In genomic region chr10:30346135-30346534, GRCh38 we compare ENCODE assay signal across 23 cellular contexts. TPM values are rescaled to one million over a fixed set of nuclear protein-coding genes. Genes with fewer than 3 reads are reported as not detected.
DNase-seq lines count a peak whose midpoint lies in the region; ATAC-seq, FAIRE-seq and TF ChIP-seq lines count a peak whose summit lies in the region.
"Had no signal": no experiment of that assay in that cellular context is flagged by ENCODE, and none has a peak within 500 bp of the region (broad histone marks: within the 10 kb centered on the region; RNA-seq: fewer than 3 reads in every experiment).

No MANE protein-coding gene starts in this region.

- WGBS in HepG2 (ENCODE audit: low lambda C conversion rate), result 50% methylated on average over 1 of the region's 1 CpG
- WGBS in right lobe of liver (ENCODE audit: insufficient coverage, low coverage, low lambda C conversion rate, missing lambda C conversion rate), result 17% methylated on average over 1 of the region's 1 CpG
- 74% methylated on average over 1 of the region's 1 CpG for WGBS in hepatocyte (ENCODE audit: low lambda C conversion rate, missing lambda C conversion rate)

- H3K4me1 ChIP-seq in HepG2 (ENCODE audit: insufficient read depth, low read length) (peaks cover 48% of the 10 kb centered on the region), right lobe of liver (peaks cover 0 to 16% (median 6%) of the 10 kb centered on the region in 4 donors), hepatocyte (ENCODE audit: insufficient read depth) (peaks cover 12% of the 10 kb centered on the region)

- H3K4me3 Mint-ChIP-seq in stimulated activated effector memory CD8-positive, alpha-beta T cell treated with anti-CD3 and anti-CD28 coated beads, Interleukin-12 subunit alpha, Interleukin-12 subunit beta, amount 100 ng/mL, for 72 hours, result peak overlapping the region; percentile 97

- TF ChIP-seq EP300 in HepG2 (IDR thresholded peaks at IDR 0.05; ENCODE audit: low read depth in 2 of 2, low read length in 2 of 2), result no peak
- no peak for TF ChIP-seq EP300 in HepG2 (CRISPR knock-in tag; IDR thresholded peaks at IDR 0.05; ENCODE audit: borderline replicate concordance)

- BruUV-seq in HepG2 (replicated peaks; lab: Mats Ljungman, UMichigan), result no TSS peak

- intact Hi-C loops in HepG2 (cut with micrococcal nuclease; ENCODE audit: unreplicated experiment), result no loop called here
- intact Hi-C loops in right lobe of liver (cut with DNase I), result no loop called here
- intact Hi-C loops in left ventricle myocardium superior (cut with micrococcal nuclease), result no loop called here

- CTCF ChIA-PET in HepG2 (lab: Yijun Ruan, JAX; ENCODE audit: low intra/inter-chr PET ratio, low total read pairs), result no interaction called here

- no peak for TF ChIP-seq RAD21 in HepG2 (CRISPR knock-in tag; IDR thresholded peaks at IDR 0.05)

- no peak for DNase-seq in HepG2 (ENCODE audit: low spot score)
- no peak for DNase-seq in right lobe of liver
- no peak for DNase-seq in NB4 (ENCODE audit: low read depth)
- no peak for DNase-seq in hepatocyte (ENCODE audit: low spot score)
- DNase-seq in stimulated activated effector memory CD8-positive, alpha-beta T cell treated with anti-CD3 and anti-CD28 coated beads, Interleukin-12 subunit alpha, Interleukin-12 subunit beta, amount 100 ng/mL, for 72 hours (ENCODE audit: low spot score in 2 of 2), result no peak
- no peak for DNase-seq in globus pallidus (ENCODE audit: low spot score)
- no peak for DNase-seq in left ventricle myocardium superior
- DNase-seq in NCI-H526 (lab: John Stamatoyannopoulos, UW), result no peak
- DNase-seq: activated CD4-positive, alpha-beta T cell treated with anti-CD3 and anti-CD28 coated beads for 4 hours; activated gamma-delta T cell; anterior cingulate cortex; COR-L47; EL; left cardiac atrium; NCI-H146; NCI-H226; occipital lobe; right cardiac atrium had no signal

- in situ Hi-C loops in HepG2 (cut with HindIII; ENCODE audit: extremely low pct_ligation_motif_present, low pct_unique_long_range_greater_than_20kb), result no loop called here

- FAIRE-seq in HepG2 (lab: Jason Lieb, UNC), result no peak
- FAIRE-seq: H1, HTR-8/SVneo had no signal

- 0 out of 2 replicates have a peak overlapping the region, but pooled peaks have one; percentile 97 for H3K9ac ChIP-seq in HepG2 (ENCODE audit: insufficient read depth, low read depth, low read length)

- TF ChIP-seq POLR2A in HepG2 (IDR thresholded peaks at IDR 0.05; ENCODE audit: insufficient read depth in 1 of 2, low read depth in 2 of 2, low read length in 2 of 2) (no peak), right lobe of liver (IDR thresholded peaks at IDR 0.05) (no peak), NB4 (IDR thresholded peaks at IDR 0.05; ENCODE audit: extremely low read depth, insufficient read length) (no peak)

- no peak for ATAC-seq in HepG2
- ATAC-seq in right lobe of liver, result no peak
- no peak for ATAC-seq in stimulated activated effector memory CD8-positive, alpha-beta T cell treated with anti-CD3 and anti-CD28 coated beads, Interleukin-12 subunit alpha, Interleukin-12 subunit beta, amount 100 ng/mL, for 72 hours
- no peak for ATAC-seq in left ventricle myocardium superior
- ATAC-seq: esophagus mucosa, left cardiac atrium, right cardiac atrium had no signal

- peak overlapping the region; percentile 57 for H3K4me2 ChIP-seq in HepG2 (ENCODE audit: low read depth, low read length)
- peak overlapping the region; percentile 19 for H3K4me2 ChIP-seq in hepatocyte

- H3K9me3 ChIP-seq in HepG2 (ENCODE audit: low read length) (no peaks in the 10 kb centered on the region), right lobe of liver (no peaks in the 10 kb centered on the region), hepatocyte (ENCODE audit: low read depth) (no peaks in the 10 kb centered on the region)
- H3K9me3 ChIP-seq: thoracic aorta had no signal

- H3K4me1 Mint-ChIP-seq in stimulated activated effector memory CD8-positive, alpha-beta T cell treated with anti-CD3 and anti-CD28 coated beads, Interleukin-12 subunit alpha, Interleukin-12 subunit beta, amount 100 ng/mL, for 72 hours, result peaks cover 48% of the 10 kb centered on the region

- no peaks in the 10 kb centered on the region for H3K9me3 Mint-ChIP-seq in stimulated activated effector memory CD8-positive, alpha-beta T cell treated with anti-CD3 and anti-CD28 coated beads, Interleukin-12 subunit alpha, Interleukin-12 subunit beta, amount 100 ng/mL, for 72 hours
- H3K9me3 Mint-ChIP-seq: central memory CD8-positive, alpha-beta T cell had no signal

- no peak overlapping the region for H3K27ac Mint-ChIP-seq in stimulated activated effector memory CD8-positive, alpha-beta T cell treated with anti-CD3 and anti-CD28 coated beads, Interleukin-12 subunit alpha, Interleukin-12 subunit beta, amount 100 ng/mL, for 72 hours

- H3K9me2 ChIP-seq in hepatocyte (replicated peaks; ENCODE audit: insufficient read depth), result no peaks in the 10 kb centered on the region

- H3K27ac ChIP-seq in HepG2 (ENCODE audit: extremely low read length, insufficient read depth, low read length) (no peak overlapping the region), right lobe of liver (no peak overlapping the region), hepatocyte (no peak overlapping the region)
- H3K27ac ChIP-seq: thoracic aorta had no signal

- TF ChIP-seq CTCF in HepG2 (CRISPR knock-in tag; IDR thresholded peaks at IDR 0.05) (no peak), right lobe of liver (IDR thresholded peaks at IDR 0.05) (no peak), NB4 (IDR thresholded peaks at IDR 0.05; ENCODE audit: low read depth, low read length) (no peak), hepatocyte (IDR thresholded peaks at IDR 0.05; ENCODE audit: poor library complexity) (no peak)

- H3K36me3 ChIP-seq in HepG2 (replicated peaks in 1 of 2; ENCODE audit: control insufficient read depth in 1 of 2, insufficient read depth in 2 of 2, low read length in 2 of 2), result peaks cover 0 to 6% of the 10 kb centered on the region in 2 experiments; a peak in 2 of 5 replicates
- H3K36me3 ChIP-seq in right lobe of liver, result no peaks in the 10 kb centered on the region
- H3K36me3 ChIP-seq in hepatocyte (replicated peaks; ENCODE audit: insufficient read depth, low read depth), result no peaks in the 10 kb centered on the region
- H3K36me3 ChIP-seq: thoracic aorta had no signal

- H4K20me1 ChIP-seq in HepG2 (ENCODE audit: insufficient read depth, low read length) (peaks cover 19% of the 10 kb centered on the region; the same call in 1 of the 2 replicates), hepatocyte (ENCODE audit: insufficient read depth, poor library complexity, severe bottlenecking) (peaks cover 16% of the 10 kb centered on the region)

- peaks cover 70% of the 10 kb centered on the region for H3K36me3 Mint-ChIP-seq in stimulated activated effector memory CD8-positive, alpha-beta T cell treated with anti-CD3 and anti-CD28 coated beads, Interleukin-12 subunit alpha, Interleukin-12 subunit beta, amount 100 ng/mL, for 72 hours

- H3K27me3 ChIP-seq in HepG2 (ENCODE audit: control insufficient read depth in 1 of 2, insufficient read depth in 2 of 2, low read length in 2 of 2) (no peaks in the 10 kb centered on the region; a peak in 1 of 5 replicates), right lobe of liver (no peaks in the 10 kb centered on the region), hepatocyte (no peaks in the 10 kb centered on the region)

- peak overlapping the region in 1 of 3 experiments; percentile 90; a peak in 2 of 6 replicates for H3K4me3 ChIP-seq in HepG2 (replicated peaks in 1 of 3; ENCODE audit: insufficient read depth in 1 of 3, low read depth in 2 of 3, low read length in 3 of 3)
- no peak overlapping the region for H3K4me3 ChIP-seq in right lobe of liver
- peak overlapping the region; percentile 99 for H3K4me3 ChIP-seq in NB4 (ENCODE audit: low read depth, low read length)
- no peak overlapping the region for H3K4me3 ChIP-seq in hepatocyte
- H3K4me3 ChIP-seq: thoracic aorta had no signal

- POLR2A ChIA-PET in HepG2 (lab: Yijun Ruan, JAX), result no interaction called here

- H3K79me2 ChIP-seq in HepG2 (ENCODE audit: insufficient read depth, low read length) (peaks cover 72% of the 10 kb centered on the region), hepatocyte (peaks cover 81% of the 10 kb centered on the region)

- H2AFZ ChIP-seq in HepG2 (ENCODE audit: low read length), result no peak overlapping the region
- H2AFZ ChIP-seq in hepatocyte, result no peak overlapping the region

TF ChIP-seq in HepG2, 621 proteins besides CTCF, POLR2A, EP300 and RAD21:
- no peak for TF ChIP-seq RNF2 (conservative IDR thresholded peaks at IDR 0.05; ENCODE audit: low read depth)
- no peak for TF ChIP-seq NR2F6 (IDR thresholded peaks at IDR 0.05)
- TF ChIP-seq NR2F6 (CRISPR knock-in tag; IDR thresholded peaks at IDR 0.05), result no peak
- TF ChIP-seq RBFOX2 (IDR thresholded peaks at IDR 0.05; ENCODE audit: low read depth, low read length), result 0 out of 2 replicates have a peak, but pooled peaks have one; percentile 5

RNA-seq across cellular contexts. Expression of gene MTPAP, which starts 2.9 kb away (rescaled TPM):
- 31.0 and 42.4 TPM in 2 replicates for total RNA-seq in HepG2 (2016; rRNA removed; fragmentation: Illumina TruSeq; extraction: Trizol)
- 19.8 and 20.0 TPM in 2 replicates for total RNA-seq in HepG2 (2016; cell fraction: cytosol; rRNA removed; fragmentation: Illumina TruSeq; extraction: Trizol; ENCODE audit: low read depth)
- total RNA-seq in HepG2 (2016; cell fraction: insoluble cytoplasmic fraction; rRNA removed; fragmentation: Illumina TruSeq; extraction: Trizol), result 33.3 and 39.6 TPM in 2 replicates
- 40.8 and 45.4 TPM in 2 replicates for total RNA-seq in HepG2 (2016; cell fraction: membrane; rRNA removed; fragmentation: Illumina TruSeq; extraction: Trizol)
- 24.1 and 24.9 TPM in 2 replicates for total RNA-seq in HepG2 (2016; cell fraction: nucleus; rRNA removed; fragmentation: Illumina TruSeq; extraction: Trizol)
- 9.4 and 10.0 TPM in 2 replicates for polyA plus RNA-seq in HepG2 (2011; rRNA removed)
- 3.6 and 5.5 TPM in 2 replicates for polyA plus RNA-seq in HepG2 (2011; cell fraction: cytosol; rRNA removed)
- polyA plus RNA-seq in HepG2 (2011; cell fraction: nucleus; rRNA removed), result 4.6 and 6.1 TPM in 2 replicates
- 13.2 and 15.9 TPM in 2 replicates for polyA plus RNA-seq in HepG2 (2012)
- polyA plus RNA-seq in HepG2 (2016; cell fraction: cytosol; fragmentation: Illumina TruSeq; extraction: Trizol; ENCODE audit: low read depth), result 7.6 and 8.0 TPM in 2 replicates
- 20.6 and 21.5 TPM in 2 replicates for polyA plus RNA-seq in HepG2 (2016; cell fraction: insoluble cytoplasmic fraction; fragmentation: Illumina TruSeq; extraction: Trizol; ENCODE audit: low read depth)
- 11.0 TPM in 2 replicates for polyA plus RNA-seq in HepG2 (2016; cell fraction: membrane; fragmentation: Illumina TruSeq; extraction: Trizol; ENCODE audit: low read depth)
- polyA plus RNA-seq in HepG2 (2016; cell fraction: nucleus; fragmentation: Illumina TruSeq; extraction: Trizol; ENCODE audit: insufficient read depth, low read depth), result 26.2 and 26.7 TPM in 2 replicates
- 1.9 and 8.7 TPM in 2 replicates for polyA minus RNA-seq in HepG2 (2011; rRNA and poly(A)+ RNA removed; ENCODE audit: low replicate concordance)
- 8.4 and 9.1 TPM in 2 replicates for polyA minus RNA-seq in HepG2 (2011; cell fraction: cytosol; rRNA and poly(A)+ RNA removed)
- polyA minus RNA-seq in HepG2 (2011; cell fraction: nucleus; rRNA and poly(A)+ RNA removed), result 9.8 and 14.2 TPM in 2 replicates
- total RNA-seq in right lobe of liver, result 10 to 100 TPM in 4 of 6 experiments, 1 to 10 TPM in 2; 7.6 to 13.9 (median 11.9) TPM
- 17.8 and 21.0 TPM in 2 replicates for total RNA-seq in hepatocyte
- polyA plus RNA-seq in hepatocyte, result 11.7 and 13.2 TPM in 2 replicates
- total RNA-seq in left ventricle myocardium superior, result 24.0 TPM
